ENCODE assay signal across 1 cellular context in genomic region chr14:22843123-22843925, GRCh38.
TF ChIP-seq lines count a peak whose summit lies in the region.

No MANE protein-coding gene starts in this region.

TF ChIP-seq in endothelial cell of umbilical vein, 7 proteins besides CTCF, POLR2A, EP300 and RAD21:
- no peak for TF ChIP-seq POLR2AphosphoS5 (IDR thresholded peaks at IDR 0.05; ENCODE audit: insufficient read depth, low read depth, low read length)
- TF ChIP-seq GATA2 (IDR thresholded peaks at IDR 0.05; ENCODE audit: insufficient read depth, insufficient read length, low read depth, low read length) = no peak
- TF ChIP-seq JUN (IDR thresholded peaks at IDR 0.05; ENCODE audit: borderline replicate concordance, insufficient read depth, insufficient read length, low read depth) = no peak
- TF ChIP-seq MYC (IDR thresholded peaks at IDR 0.05; ENCODE audit: low read depth, low read length) = no peak
- TF ChIP-seq FOS (IDR thresholded peaks at IDR 0.05; ENCODE audit: borderline replicate concordance, insufficient read depth, low read length) = no peak
- TF ChIP-seq MAX (IDR thresholded peaks at IDR 0.05; ENCODE audit: insufficient read depth, insufficient read length) = no peak
- TF ChIP-seq EZH2 (IDR thresholded peaks at IDR 0.05; ENCODE audit: borderline replicate concordance, low read depth, low read length, severe bottlenecking) = no peak
